Comparison of ENCODE assay signal across 13 cellular contexts in the genomic region with DNA sequence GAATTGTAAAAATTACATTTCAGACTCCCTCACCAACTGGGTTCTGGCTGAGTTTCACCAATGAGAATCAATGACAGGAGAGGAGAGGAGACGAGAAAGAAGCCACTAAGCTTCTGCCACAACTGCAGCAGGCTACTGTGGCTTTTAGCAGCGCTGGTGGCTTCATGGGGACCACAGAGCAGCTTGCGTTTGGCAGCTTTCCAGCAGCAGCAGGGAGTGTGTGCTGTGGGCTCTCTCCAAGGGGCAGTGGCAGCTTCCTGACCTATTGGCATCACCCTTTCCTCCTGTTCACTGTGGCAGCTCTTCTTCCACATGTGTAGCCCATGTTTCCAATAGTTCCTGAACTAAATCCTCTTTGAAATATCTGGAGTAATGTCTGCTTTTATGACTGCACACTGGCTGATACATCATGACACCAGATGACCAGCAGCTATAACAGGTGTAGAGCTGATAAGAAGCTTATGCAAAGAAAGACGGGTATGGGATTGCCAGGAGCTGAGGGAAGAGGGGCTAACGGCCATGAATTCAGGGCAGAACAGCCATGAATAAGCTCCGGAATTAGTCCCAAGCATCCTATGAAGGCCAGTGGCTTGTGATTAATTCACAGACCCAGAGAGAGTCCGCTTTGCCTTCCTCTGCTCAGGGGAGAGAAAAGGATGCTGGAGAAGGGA. TPM values are rescaled to one million over a fixed set of nuclear protein-coding genes. Genes with fewer than 3 reads are reported as not detected.
DNase-seq lines count a peak whose midpoint lies in the region; ATAC-seq and TF ChIP-seq lines count a peak whose summit lies in the region.
"Had no signal": no experiment of that assay in that cellular context is flagged by ENCODE, and none has a peak within 500 bp of the region (broad histone marks: within the 10 kb centered on the region; RNA-seq: fewer than 3 reads in every experiment).

No MANE protein-coding gene starts in this region.

- no peak for TF ChIP-seq EP300 in stomach (IDR thresholded peaks at IDR 0.05)

- H3K36me3 ChIP-seq in stomach, result no peaks in the 10 kb centered on the region
- H3K36me3 ChIP-seq: HAP-1 had no signal

- H3K27me3 Mint-ChIP-seq in activated naive CD8-positive, alpha-beta T cell treated with anti-CD3 and anti-CD28 coated beads for 36 hours, result no peaks in the 10 kb centered on the region
- peaks cover 43% of the 10 kb centered on the region for H3K27me3 Mint-ChIP-seq in stimulated activated memory B cell treated with anti-CD40 and anti-IgM and Interleukin-4, amounts not matched to agents 10 μg/mL and 1 μg/mL and 100 μg/mL, for 72 hours

- ATAC-seq in stimulated activated memory B cell treated with anti-CD40 and anti-IgM and Interleukin-4, amounts not matched to agents 10 μg/mL and 1 μg/mL and 100 μg/mL, for 72 hours, result no peak
- ATAC-seq in activated naive CD4-positive, alpha-beta T cell treated with anti-CD3 and anti-CD28 coated beads, Interleukin-2, amount 50 U/mL, for 72 hours, result no peak
- ATAC-seq: foreskin keratinocyte had no signal

- H3K4me1 Mint-ChIP-seq in activated naive CD8-positive, alpha-beta T cell treated with anti-CD3 and anti-CD28 coated beads for 36 hours, result peaks cover 5% of the 10 kb centered on the region
- no peaks in the 10 kb centered on the region for H3K4me1 Mint-ChIP-seq in stimulated activated memory B cell treated with anti-CD40 and anti-IgM and Interleukin-4, amounts not matched to agents 10 μg/mL and 1 μg/mL and 100 μg/mL, for 72 hours

- TF ChIP-seq POLR2A in stomach (IDR thresholded peaks at IDR 0.05), result no peak

- H3K4me1 ChIP-seq in stomach, result no peaks in the 10 kb centered on the region
- H3K4me1 ChIP-seq: foreskin keratinocyte, HAP-1 had no signal

- H3K27ac Mint-ChIP-seq in activated naive CD8-positive, alpha-beta T cell treated with anti-CD3 and anti-CD28 coated beads for 36 hours, result no peak overlapping the region
- H3K27ac Mint-ChIP-seq in stimulated activated memory B cell treated with anti-CD40 and anti-IgM and Interleukin-4, amounts not matched to agents 10 μg/mL and 1 μg/mL and 100 μg/mL, for 72 hours, result no peak overlapping the region
- H3K27ac Mint-ChIP-seq in activated naive CD4-positive, alpha-beta T cell treated with anti-CD3 and anti-CD28 coated beads, Interleukin-2, amount 50 U/mL, for 72 hours, result no peak overlapping the region
- H3K27ac Mint-ChIP-seq: stimulated activated naive CD8-positive, alpha-beta T cell treated with anti-CD3 and anti-CD28 coated beads, Interleukin-15, Interleukin-2, amounts not matched to agents 100 ng/mL and 50 ng/mL, for 24 hours had no signal

- peaks cover 0 to 7% (median 0%) of the 10 kb centered on the region in 3 donors for H3K27me3 ChIP-seq in stomach

- H3K9me3 Mint-ChIP-seq in activated naive CD8-positive, alpha-beta T cell treated with anti-CD3 and anti-CD28 coated beads for 36 hours, result no peaks in the 10 kb centered on the region
- no peaks in the 10 kb centered on the region for H3K9me3 Mint-ChIP-seq in stimulated activated memory B cell treated with anti-CD40 and anti-IgM and Interleukin-4, amounts not matched to agents 10 μg/mL and 1 μg/mL and 100 μg/mL, for 72 hours
- H3K9me3 Mint-ChIP-seq in activated naive CD4-positive, alpha-beta T cell treated with anti-CD3 and anti-CD28 coated beads, Interleukin-2, amount 50 U/mL, for 72 hours, result no peaks in the 10 kb centered on the region
- H3K9me3 Mint-ChIP-seq: stimulated activated naive CD8-positive, alpha-beta T cell treated with anti-CD3 and anti-CD28 coated beads, Interleukin-15, Interleukin-2, amounts not matched to agents 100 ng/mL and 50 ng/mL, for 24 hours had no signal

- no peak for TF ChIP-seq CTCF in stomach (IDR thresholded peaks at IDR 0.05)

- no peaks in the 10 kb centered on the region for H3K36me3 Mint-ChIP-seq in activated naive CD8-positive, alpha-beta T cell treated with anti-CD3 and anti-CD28 coated beads for 36 hours
- no peaks in the 10 kb centered on the region for H3K36me3 Mint-ChIP-seq in stimulated activated memory B cell treated with anti-CD40 and anti-IgM and Interleukin-4, amounts not matched to agents 10 μg/mL and 1 μg/mL and 100 μg/mL, for 72 hours
- H3K36me3 Mint-ChIP-seq in activated naive CD4-positive, alpha-beta T cell treated with anti-CD3 and anti-CD28 coated beads, Interleukin-2, amount 50 U/mL, for 72 hours, result no peaks in the 10 kb centered on the region

- no peak overlapping the region for H3K4me3 ChIP-seq in stomach
- H3K4me3 ChIP-seq: HAP-1 had no signal

- H3K27ac ChIP-seq in stomach, result no peak overlapping the region
- H3K27ac ChIP-seq: foreskin keratinocyte had no signal

- 42 to 62% (median 53%) methylated on average over 6 to 7 of the region's 7 CpGs for WGBS in stomach, 5 donors

- peak; percentile 60 for DNase-seq in activated CD8-positive, alpha-beta memory T cell treated with anti-CD3 and anti-CD28 coated beads for 24 hours
- DNase-seq in activated CD8-positive, alpha-beta memory T cell treated with anti-CD3 and anti-CD28 coated beads, Interleukin-2, amount 50 U/mL, for 4 hours, result no peak
- DNase-seq in NCI-H345 treated with DMSO at 0.1 percent for 48 hours (lab: John Stamatoyannopoulos, UW; ENCODE audit: unreplicated experiment) (peak; percentile 59), stomach (peak; percentile 27)
- peak; percentile 32 for DNase-seq in activated naive CD8-positive, alpha-beta T cell treated with anti-CD3 and anti-CD28 coated beads for 36 hours
- no peak for DNase-seq in stimulated activated naive CD4-positive, alpha-beta T cell (lab: John Stamatoyannopoulos, UW)
- no peak for DNase-seq in activated naive CD4-positive, alpha-beta T cell treated with anti-CD3 and anti-CD28 coated beads, Interleukin-2, amount 50 U/mL, for 72 hours (ENCODE audit: low spot score in 2 of 2)
- DNase-seq: cortex of kidney, foreskin keratinocyte, KG1 had no signal

- no peaks in the 10 kb centered on the region for H3K9me3 ChIP-seq in stomach
- H3K9me3 ChIP-seq: HAP-1 had no signal

- no peak overlapping the region for H3K4me3 Mint-ChIP-seq in activated naive CD8-positive, alpha-beta T cell treated with anti-CD3 and anti-CD28 coated beads for 36 hours
- no peak overlapping the region for H3K4me3 Mint-ChIP-seq in stimulated activated memory B cell treated with anti-CD40 and anti-IgM and Interleukin-4, amounts not matched to agents 10 μg/mL and 1 μg/mL and 100 μg/mL, for 72 hours
- H3K4me3 Mint-ChIP-seq: stimulated activated naive CD8-positive, alpha-beta T cell treated with anti-CD3 and anti-CD28 coated beads, Interleukin-15, Interleukin-2, amounts not matched to agents 100 ng/mL and 50 ng/mL, for 24 hours had no signal

- intact Hi-C loops in stomach (cut with DNase I; ENCODE audit: low total_unique reads), result no loop called here

RNA-seq across cellular contexts. Expression of gene KCNH2, which starts 46.8 kb away (rescaled TPM):
- total RNA-seq in activated naive CD8-positive, alpha-beta T cell treated with anti-CD3 and anti-CD28 coated beads for 36 hours, result under 1 TPM; 0.22 to 0.45 TPM
- total RNA-seq in stomach, result 10 to 100 TPM in 2 of 5 donors, 1 to 10 TPM in 3; 4.5 to 77.7 (median 8.8) TPM
- polyA plus RNA-seq in stomach, result 10 to 100 TPM in 1 of 3 donors, 1 to 10 TPM in 2; 4.0 to 13.4 (median 4.2) TPM
- total RNA-seq in activated naive CD4-positive, alpha-beta T cell treated with anti-CD3 and anti-CD28 coated beads, Interleukin-2, amount 50 U/mL, for 72 hours, result under 1 TPM; 0.41 to 0.72 TPM
- total RNA-seq: foreskin keratinocyte had no signal
- polyA plus RNA-seq: foreskin keratinocyte had no signal

RNA-seq across cellular contexts. Expression of gene NOS3, which starts 59.5 kb away (rescaled TPM):
- total RNA-seq in activated naive CD8-positive, alpha-beta T cell treated with anti-CD3 and anti-CD28 coated beads for 36 hours, result 1 to 10 TPM; 5.8 to 6.1 TPM
- total RNA-seq in stomach, result 10 to 100 TPM in 3 of 5 donors, 1 to 10 TPM in 2; 6.2 to 45.1 (median 27.7) TPM
- polyA plus RNA-seq in stomach, result 1 to 10 TPM; 2.5 to 5.3 (median 4.4) TPM
- 10 to 100 TPM in 1 of 2 donors, 1 to 10 TPM in 1; 1.8 to 12.7 TPM for total RNA-seq in activated naive CD4-positive, alpha-beta T cell treated with anti-CD3 and anti-CD28 coated beads, Interleukin-2, amount 50 U/mL, for 72 hours

Comparison
In these comparisons a context has a peak if more than half of its experiments do, and no peak if none do; other contexts are left out.
1. DNase-seq: peak in activated CD8-positive, alpha-beta memory T cell treated with anti-CD3 and anti-CD28 coated beads for 24 hours (single experiment), NCI-H345 treated with DMSO at 0.1 percent for 48 hours (single experiment), activated naive CD8-positive, alpha-beta T cell treated with anti-CD3 and anti-CD28 coated beads for 36 hours (single experiment) and stomach (single experiment); none in activated CD8-positive, alpha-beta memory T cell treated with anti-CD3 and anti-CD28 coated beads, Interleukin-2, amount 50 U/mL, for 4 hours (single experiment), stimulated activated naive CD4-positive, alpha-beta T cell (0 of 6) and activated naive CD4-positive, alpha-beta T cell treated with anti-CD3 and anti-CD28 coated beads, Interleukin-2, amount 50 U/mL, for 72 hours (0 of 2).